21 cellular contexts compared by ENCODE assay signal in the genomic region with DNA sequence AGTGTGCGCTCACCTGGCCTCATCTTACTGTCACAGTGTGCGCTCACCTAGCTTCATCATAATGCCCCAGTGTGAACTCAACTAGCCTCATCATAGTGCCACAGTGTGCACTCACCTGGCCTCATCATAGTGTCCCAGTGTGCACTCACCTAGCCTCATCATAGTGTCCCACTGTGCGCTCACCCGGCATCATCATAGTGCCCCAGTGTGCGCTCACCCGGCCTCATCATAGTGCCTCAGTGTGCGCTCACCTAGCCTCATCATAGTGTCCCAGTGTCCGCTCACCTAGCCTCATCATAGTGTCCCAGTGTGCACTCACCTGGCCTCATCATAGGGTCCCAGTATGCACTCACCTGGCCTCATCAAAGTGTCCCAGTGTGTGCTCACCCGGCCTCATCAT. TPM values are rescaled to one million over a fixed set of nuclear protein-coding genes. Genes with fewer than 3 reads are reported as not detected.
DNase-seq lines count a peak whose midpoint lies in the region; ATAC-seq, FAIRE-seq and TF ChIP-seq lines count a peak whose summit lies in the region.
"Had no signal": no experiment of that assay in that cellular context is flagged by ENCODE, and none has a peak within 500 bp of the region (broad histone marks: within the 10 kb centered on the region; RNA-seq: fewer than 3 reads in every experiment).

No MANE protein-coding gene starts in this region.

- in situ Hi-C loops in astrocyte of the cerebellum (cut with HindIII; ENCODE audit: low sequenced_read_pairs): no loop called here

- no peak overlapping the region for H3K27ac Mint-ChIP-seq in activated T-helper 17 cell treated with anti-CD3 and anti-CD28 coated beads, Interleukin-2, amount 50 U/mL, for 72 hours
- H3K27ac Mint-ChIP-seq: T-helper 1 cell treated with Interleukin-12 subunit alpha and Interleukin-12 subunit beta and Interleukin-4 antibody, amounts not matched to agents 30 μg/mL and 1 μg/mL, for 36 hours had no signal

- intact Hi-C loops in head of caudate nucleus (cut with DNase I): no loop called here

- peaks cover 5% of the 10 kb centered on the region for H3K4me1 Mint-ChIP-seq in activated T-helper 17 cell treated with anti-CD3 and anti-CD28 coated beads, Interleukin-2, amount 50 U/mL, for 72 hours

- no peak overlapping the region for H3K4me3 Mint-ChIP-seq in activated T-helper 17 cell treated with anti-CD3 and anti-CD28 coated beads, Interleukin-2, amount 50 U/mL, for 72 hours
- H3K4me3 Mint-ChIP-seq: CD4-positive, CD25-positive, alpha-beta regulatory T cell; T-helper 1 cell treated with Interleukin-12 subunit alpha and Interleukin-12 subunit beta and Interleukin-4 antibody, amounts not matched to agents 30 μg/mL and 1 μg/mL, for 36 hours had no signal

- no peak for TF ChIP-seq CTCF in astrocyte of the cerebellum (IDR thresholded peaks at IDR 0.05; ENCODE audit: low read depth, low read length, missing control alignments)

- H3K36me3 Mint-ChIP-seq in activated T-helper 17 cell treated with anti-CD3 and anti-CD28 coated beads, Interleukin-2, amount 50 U/mL, for 72 hours (ENCODE audit: low read depth): peaks cover 17% of the 10 kb centered on the region

- H3K27me3 Mint-ChIP-seq in activated T-helper 17 cell treated with anti-CD3 and anti-CD28 coated beads, Interleukin-2, amount 50 U/mL, for 72 hours: no peaks in the 10 kb centered on the region
- H3K27me3 Mint-ChIP-seq: CD4-positive, CD25-positive, alpha-beta regulatory T cell had no signal

- FAIRE-seq in HTR-8/SVneo (lab: Jason Lieb, UNC): peak; percentile 97
- FAIRE-seq: D721Med had no signal

- H3K9me3 Mint-ChIP-seq in activated T-helper 17 cell treated with anti-CD3 and anti-CD28 coated beads, Interleukin-2, amount 50 U/mL, for 72 hours: no peaks in the 10 kb centered on the region
- H3K9me3 Mint-ChIP-seq: CD4-positive, CD25-positive, alpha-beta regulatory T cell; T-helper 1 cell treated with Interleukin-12 subunit alpha and Interleukin-12 subunit beta and Interleukin-4 antibody, amounts not matched to agents 30 μg/mL and 1 μg/mL, for 36 hours had no signal

- H3K4me3 ChIP-seq in astrocyte of the cerebellum (ENCODE audit: low read depth, low read length): no peak overlapping the region

- no peak for ATAC-seq in activated T-helper 17 cell treated with anti-CD3 and anti-CD28 coated beads, Interleukin-2, amount 50 U/mL, for 72 hours (replicated peaks)
- ATAC-seq in HG02870 (IDR thresholded peaks at IDR 0.05; ENCODE audit: unreplicated experiment): no peak

- DNase-seq in HTR-8/SVneo (ENCODE audit: insufficient read length, low spot score) (no peak), astrocyte of the cerebellum (ENCODE audit: low read depth) (peak; percentile 11), fibroblast of gingiva (ENCODE audit: low read depth) (peak; percentile 28), HuH-7 (ENCODE audit: low spot score) (no peak), head of caudate nucleus (no peak)
- DNase-seq: CD4-positive, CD25-positive, alpha-beta regulatory T cell; DMS79; HCEC 1CT; Kasumi-1; NCI-H1417; NCI-H187 treated with DMSO at 0.1 percent for 48 hours; NCI-H345; NCI-H526; NK-92 treated with Interleukin-12 subunit alpha and Interleukin-12 subunit beta, amount 100 ng/mL, for 24 hours; OCI-M1; RPMI8226; SIG-M5 had no signal

RNA-seq across cellular contexts. Expression of a gene that starts 10.6 kb away (rescaled TPM):
- total RNA-seq in activated T-helper 17 cell treated with anti-CD3 and anti-CD28 coated beads, Interleukin-2, amount 50 U/mL, for 72 hours: 1 to 10 TPM; 5.1 to 6.2 TPM

Comparison
In these comparisons a context has a peak if more than half of its experiments do, and no peak if none do; other contexts are left out.
1. DNase-seq: peak in astrocyte of the cerebellum (single experiment) and fibroblast of gingiva (single experiment); none in HTR-8/SVneo (single experiment), HuH-7 (single experiment) and head of caudate nucleus (0 of 42).